ENCODE assay signal across 23 cellular contexts in the genomic region with DNA sequence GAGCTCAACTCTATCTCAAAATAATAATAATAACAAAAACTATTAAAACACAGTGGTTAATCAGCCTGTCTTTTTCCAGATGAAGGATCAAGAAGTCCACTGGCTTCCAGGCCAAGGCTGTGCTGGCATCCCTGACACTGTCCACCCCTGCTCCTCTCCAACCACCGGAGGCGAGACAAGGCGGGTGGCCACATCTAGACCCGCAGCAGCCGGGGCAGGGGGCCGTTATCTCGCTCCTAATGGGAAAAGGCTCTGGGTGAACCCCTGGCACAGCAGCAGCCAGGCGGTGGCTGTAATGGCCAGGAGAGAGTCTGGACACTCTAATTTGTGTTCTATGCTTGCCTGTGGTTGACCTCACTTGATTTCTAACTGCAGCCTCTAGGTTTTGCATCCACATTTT.
DNase-seq lines count a peak whose midpoint lies in the region; ATAC-seq and TF ChIP-seq lines count a peak whose summit lies in the region.
"Had no signal": no experiment of that assay in that cellular context is flagged by ENCODE, and none has a peak within 500 bp of the region (broad histone marks: within the 10 kb centered on the region; RNA-seq: fewer than 3 reads in every experiment).

No MANE protein-coding gene starts in this region.

- H3K4me2 ChIP-seq in neuronal stem cell (ENCODE audit: insufficient read depth, low read length, poor library complexity, severe bottlenecking) = no peak overlapping the region

- H3K4me3 Mint-ChIP-seq in glutamatergic neuron (ENCODE audit: unreplicated experiment) (no peak overlapping the region), immature natural killer cell (no peak overlapping the region)
- H3K4me3 Mint-ChIP-seq: CD8-positive, alpha-beta memory T cell had no signal

- H3K36me3 Mint-ChIP-seq in glutamatergic neuron (ENCODE audit: unreplicated experiment) (peaks cover 6% of the 10 kb centered on the region), immature natural killer cell (no peaks in the 10 kb centered on the region)
- H3K36me3 Mint-ChIP-seq: CD8-positive, alpha-beta memory T cell had no signal

- no peak overlapping the region for H3K23ac ChIP-seq in neuronal stem cell (ENCODE audit: low read depth, low read length, poor library complexity)

- H3K36me3 ChIP-seq in neuronal stem cell (replicated peaks in 1 of 2; ENCODE audit: control insufficient read depth in 2 of 2, insufficient read depth in 2 of 2, low read length in 2 of 2) = no peaks in the 10 kb centered on the region
- no peaks in the 10 kb centered on the region for H3K36me3 ChIP-seq in vagina
- H3K36me3 ChIP-seq: MG63 had no signal

- peak; percentile 30 for DNase-seq in activated CD8-positive, alpha-beta memory T cell treated with anti-CD3 and anti-CD28 coated beads for 24 hours
- DNase-seq in activated CD8-positive, alpha-beta memory T cell treated with anti-CD3 and anti-CD28 coated beads, Interleukin-2, amount 50 U/mL, for 48 hours = no peak
- DNase-seq in ecto neural progenitor cell (ENCODE audit: low spot score) (peak; percentile 29), neuronal stem cell (ENCODE audit: low spot score) (no peak), vagina (ENCODE audit: extremely low spot score in 2 of 2) (peak; percentile 28 to 42), glutamatergic neuron (no peak), immature natural killer cell (no peak), sciatic nerve (ENCODE audit: low spot score) (no peak)
- DNase-seq: Calu3; CD8-positive, alpha-beta memory T cell; DMS153; MG63; NCI-H1417; NCI-H187; NCI-H510A; NCI-H774; NK-92 treated with Interleukin-12 subunit alpha and Interleukin-12 subunit beta, amount 100 ng/mL, for 24 hours had no signal

- no peak for ATAC-seq in sciatic nerve
- ATAC-seq: HepG2, K562, Panc1 had no signal

- no peak overlapping the region for H2BK120ac ChIP-seq in neuronal stem cell (ENCODE audit: low read depth, low read length)

- H3K4me3 ChIP-seq in neuronal stem cell (ENCODE audit: low read length in 2 of 2) (no peak overlapping the region), vagina (no peak overlapping the region)
- H3K4me3 ChIP-seq: K562, MG63 had no signal

- H3K9me3 Mint-ChIP-seq in glutamatergic neuron (ENCODE audit: unreplicated experiment) (peaks cover 11% of the 10 kb centered on the region), immature natural killer cell (no peaks in the 10 kb centered on the region)

- no peaks in the 10 kb centered on the region for H3K4me1 Mint-ChIP-seq in glutamatergic neuron (ENCODE audit: low read depth, unreplicated experiment)
- no peaks in the 10 kb centered on the region for H3K4me1 Mint-ChIP-seq in immature natural killer cell
- H3K4me1 Mint-ChIP-seq: CD8-positive, alpha-beta memory T cell had no signal

- H3K79me1 ChIP-seq in neuronal stem cell (ENCODE audit: low read depth, low read length) = no peaks in the 10 kb centered on the region

- H2BK5ac ChIP-seq in neuronal stem cell (ENCODE audit: low read length) = no peak overlapping the region

- H3K18ac ChIP-seq in neuronal stem cell (ENCODE audit: low read length) = no peak overlapping the region

- WGBS in neuronal stem cell (ENCODE audit: extremely low coverage in 2 of 2, insufficient read length in 2 of 2, insufficient replicate concordance in 1 of 2), 2 donors = no CpG with 5 or more reads among the region's 8 CpGs

- H3K14ac ChIP-seq in neuronal stem cell (ENCODE audit: low read length) = no peak overlapping the region

- no peak overlapping the region for H2BK12ac ChIP-seq in neuronal stem cell (ENCODE audit: low read length)

- H3K9me3 ChIP-seq in neuronal stem cell (replicated peaks in 1 of 2; ENCODE audit: control insufficient read depth in 2 of 2, insufficient read depth in 1 of 2, low read depth in 1 of 2, low read length in 2 of 2) (no peaks in the 10 kb centered on the region), vagina (no peaks in the 10 kb centered on the region)
- H3K9me3 ChIP-seq: MG63 had no signal

- H3K27ac ChIP-seq in neuronal stem cell (replicated peaks; ENCODE audit: low read length) (no peak overlapping the region), vagina (no peak overlapping the region)
- H3K27ac ChIP-seq: 22Rv1, C4-2B, HL-60 had no signal

- peak overlapping the region; percentile 8 for H2AK5ac ChIP-seq in neuronal stem cell (ENCODE audit: low read depth, low read length)

- no peak for TF ChIP-seq POLR2A in vagina (IDR thresholded peaks at IDR 0.05)

- no peak overlapping the region for H2BK15ac ChIP-seq in neuronal stem cell (ENCODE audit: low read length)

- H3K4ac ChIP-seq in neuronal stem cell (ENCODE audit: low read length) = no peak overlapping the region

- no peak overlapping the region for H3K27ac Mint-ChIP-seq in glutamatergic neuron (ENCODE audit: unreplicated experiment)
- H3K27ac Mint-ChIP-seq in immature natural killer cell = no peak overlapping the region
- H3K27ac Mint-ChIP-seq: CD8-positive, alpha-beta memory T cell had no signal

- no peak overlapping the region for H4K91ac ChIP-seq in neuronal stem cell (ENCODE audit: low read depth, low read length, poor library complexity)

- H3K27me3 Mint-ChIP-seq in glutamatergic neuron (ENCODE audit: unreplicated experiment) = peaks cover 6% of the 10 kb centered on the region
- H3K27me3 Mint-ChIP-seq in immature natural killer cell (ENCODE audit: low read depth in 3 of 3) = peaks cover 3 to 5% (median 3%) of the 10 kb centered on the region in 3 donors

- intact Hi-C loops in vagina (cut with DNase I) = no loop called here
- intact Hi-C loops in sciatic nerve (cut with DNase I) = no loop called here

- H2AFZ ChIP-seq in neuronal stem cell (ENCODE audit: low read length) = no peak overlapping the region

- no peak overlapping the region for H3K9ac ChIP-seq in neuronal stem cell (ENCODE audit: low read depth, low read length, poor library complexity)

- no peak for TF ChIP-seq CTCF in vagina (IDR thresholded peaks at IDR 0.05)
- no peak for TF ChIP-seq CTCF in glutamatergic neuron (IDR thresholded peaks at IDR 0.05; ENCODE audit: partially characterized antibody, unreplicated experiment)

- no peak overlapping the region for H4K8ac ChIP-seq in neuronal stem cell (ENCODE audit: low read depth, low read length)

- H3K4me1 ChIP-seq in neuronal stem cell (ENCODE audit: control insufficient read depth in 2 of 2, insufficient read depth in 1 of 2, low read depth in 1 of 2, low read length in 2 of 2) = peaks cover 0 to 8% of the 10 kb centered on the region in 2 donors
- no peaks in the 10 kb centered on the region for H3K4me1 ChIP-seq in vagina

- H3K27me3 ChIP-seq in neuronal stem cell (ENCODE audit: control insufficient read depth in 3 of 3, insufficient read depth in 3 of 3, low read depth in 1 of 3, low read length in 3 of 3) = peaks cover 0 to 15% (median 0%) of the 10 kb centered on the region in 3 experiments
- H3K27me3 ChIP-seq in vagina = no peaks in the 10 kb centered on the region
- H3K27me3 ChIP-seq: MG63 had no signal

Comparison
In these comparisons a context has a peak if more than half of its experiments do, and no peak if none do; other contexts are left out.
1. DNase-seq: peak in activated CD8-positive, alpha-beta memory T cell treated with anti-CD3 and anti-CD28 coated beads for 24 hours (single experiment), ecto neural progenitor cell (single experiment) and vagina (2 of 2); none in activated CD8-positive, alpha-beta memory T cell treated with anti-CD3 and anti-CD28 coated beads, Interleukin-2, amount 50 U/mL, for 48 hours (single experiment), neuronal stem cell (single experiment), glutamatergic neuron (single experiment), immature natural killer cell (0 of 3) and sciatic nerve (single experiment).